6 cellular contexts compared by ENCODE assay signal in the genomic region with DNA sequence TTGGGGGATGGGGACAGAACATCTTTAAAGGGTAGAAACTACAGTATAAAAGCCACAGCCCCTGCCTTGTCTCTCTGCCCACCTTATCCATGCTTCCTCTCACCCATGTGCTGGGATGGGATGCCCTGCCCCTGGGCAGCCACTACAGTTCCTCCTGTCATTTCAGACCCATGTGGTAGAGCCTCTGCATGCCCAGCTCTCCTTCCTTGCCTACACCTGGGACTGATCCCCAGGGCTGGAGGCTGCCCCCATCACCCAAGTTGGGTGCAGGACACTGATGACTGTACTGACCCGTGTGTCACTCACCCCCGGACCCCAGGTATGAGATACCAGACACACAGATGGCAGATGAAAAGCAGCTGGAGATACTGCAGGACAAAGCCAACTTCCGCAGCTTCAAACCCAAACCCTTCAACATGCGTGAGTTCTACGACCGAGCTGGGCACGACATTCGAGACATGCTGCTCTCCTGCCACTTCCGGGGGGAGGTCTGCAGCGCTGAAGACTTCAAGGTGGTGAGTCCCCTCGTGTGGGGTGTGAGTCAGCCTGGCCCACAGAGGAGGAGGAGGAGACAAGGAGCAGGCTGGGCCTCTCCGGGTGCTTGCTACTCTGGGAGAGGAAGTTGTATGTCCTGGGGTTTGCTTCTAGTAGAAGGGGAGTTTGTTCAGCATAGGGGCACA. TPM values are rescaled to one million over a fixed set of nuclear protein-coding genes. Genes with fewer than 3 reads are reported as not detected.
DNase-seq lines count a peak whose midpoint lies in the region; ATAC-seq and TF ChIP-seq lines count a peak whose summit lies in the region.

No MANE protein-coding gene starts in this region.

- no peak overlapping the region for H2BK15ac ChIP-seq in neuronal stem cell (ENCODE audit: low read length)

- H3K27ac Mint-ChIP-seq in activated CD8-positive, alpha-beta T cell treated with anti-CD3 and anti-CD28 coated beads, Interleukin-2, amount 10 ng/mL, durations not matched to agents 7 days and 5 days, result peak overlapping the region; percentile 94

- POLR2A ChIA-PET in activated CD8-positive, alpha-beta T cell treated with anti-CD3 and anti-CD28 coated beads, Interleukin-2, amount 10 ng/mL, durations not matched to agents 7 days and 5 days (lab: Charles Lee), result interaction anchor here (0.6 to 2.0 kb wide), 8 partner anchors 20 to 1344 kb away, joined by 3 to 11 read pairs (median 3); partner anchors contain the start of genes RACGAP1 and SMARCD1

- intact Hi-C loops in lower lobe of right lung (cut with DNase I), result no loop called here

- H3K79me1 ChIP-seq in neuronal stem cell (ENCODE audit: low read depth, low read length), result peaks cover 1% of the 10 kb centered on the region

- H3K4me3 ChIP-seq in GM12865 (ENCODE audit: low read depth, low read length) (no peak overlapping the region), neuronal stem cell (ENCODE audit: low read length in 2 of 2) (no peak overlapping the region), lower lobe of right lung (no peak overlapping the region), right atrium auricular region (no peak overlapping the region)

- H3K4ac ChIP-seq in neuronal stem cell (ENCODE audit: low read length), result no peak overlapping the region

- peaks cover 66% of the 10 kb centered on the region for H3K4me1 Mint-ChIP-seq in activated CD8-positive, alpha-beta T cell treated with anti-CD3 and anti-CD28 coated beads, Interleukin-2, amount 10 ng/mL, durations not matched to agents 7 days and 5 days (ENCODE audit: low read depth)

- no peak overlapping the region for H2BK12ac ChIP-seq in neuronal stem cell (ENCODE audit: low read length)

- WGBS in neuronal stem cell (ENCODE audit: extremely low coverage in 2 of 2, insufficient read length in 2 of 2, insufficient replicate concordance in 1 of 2), 2 donors, result no CpG with 5 or more reads among the region's 12 CpGs

- H3K27me3 ChIP-seq in neuronal stem cell (ENCODE audit: control insufficient read depth in 3 of 3, insufficient read depth in 3 of 3, low read depth in 1 of 3, low read length in 3 of 3), result peaks cover 0 to 19% (median 17%) of the 10 kb centered on the region in 3 experiments
- peaks cover 17% of the 10 kb centered on the region for H3K27me3 ChIP-seq in lower lobe of right lung (ENCODE audit: low read depth)
- no peaks in the 10 kb centered on the region for H3K27me3 ChIP-seq in right atrium auricular region

- H3K36me3 ChIP-seq in neuronal stem cell (replicated peaks in 1 of 2; ENCODE audit: control insufficient read depth in 2 of 2, insufficient read depth in 2 of 2, low read length in 2 of 2) (peaks cover 2 to 8% of the 10 kb centered on the region in 2 donors), lower lobe of right lung (no peaks in the 10 kb centered on the region), right atrium auricular region (no peaks in the 10 kb centered on the region)

- no peak overlapping the region for H2BK120ac ChIP-seq in neuronal stem cell (ENCODE audit: low read depth, low read length)

- CTCF ChIA-PET in activated CD8-positive, alpha-beta T cell treated with anti-CD3 and anti-CD28 coated beads, Interleukin-2, amount 10 ng/mL, durations not matched to agents 7 days and 5 days (lab: Charles Lee), result interaction anchor here (0.7 to 6.2 kb wide), 17 partner anchors 10 to 282 kb away, joined by 3 to 68 read pairs (median 5); partner anchors contain the start of genes CERS5, COX14 and SMARCD1

- H3K9ac ChIP-seq in neuronal stem cell (ENCODE audit: low read depth, low read length, poor library complexity), result peak overlapping the region; percentile 22

- no peak overlapping the region for H3K4me2 ChIP-seq in neuronal stem cell (ENCODE audit: insufficient read depth, low read length, poor library complexity, severe bottlenecking)

- peak; percentile 30 for DNase-seq in GM12865 (ENCODE audit: low read depth)
- peak; percentile 88 for DNase-seq in activated CD8-positive, alpha-beta T cell treated with anti-CD3 and anti-CD28 coated beads, Interleukin-2, amount 10 ng/mL, durations not matched to agents 7 days and 5 days
- no peak for DNase-seq in neuronal stem cell (ENCODE audit: low spot score)
- no peak for DNase-seq in lower lobe of right lung
- no peak for DNase-seq in right atrium auricular region (ENCODE audit: low spot score)

- no peak overlapping the region for H2BK5ac ChIP-seq in neuronal stem cell (ENCODE audit: low read length)

- ATAC-seq in activated CD8-positive, alpha-beta T cell treated with anti-CD3 and anti-CD28 coated beads, Interleukin-2, amount 10 ng/mL, durations not matched to agents 7 days and 5 days, result peak; percentile 70
- ATAC-seq in lower lobe of right lung, result no peak
- ATAC-seq in HG02970 (IDR thresholded peaks at IDR 0.05; ENCODE audit: low FRiP score, unreplicated experiment), result no peak

- no peaks in the 10 kb centered on the region for H3K9me3 Mint-ChIP-seq in activated CD8-positive, alpha-beta T cell treated with anti-CD3 and anti-CD28 coated beads, Interleukin-2, amount 10 ng/mL, durations not matched to agents 7 days and 5 days (ENCODE audit: insufficient read depth)

- no peak overlapping the region for H4K91ac ChIP-seq in neuronal stem cell (ENCODE audit: low read depth, low read length, poor library complexity)

- H3K4me1 ChIP-seq in neuronal stem cell (ENCODE audit: control insufficient read depth in 2 of 2, insufficient read depth in 1 of 2, low read depth in 1 of 2, low read length in 2 of 2), result peaks cover 6 to 10% of the 10 kb centered on the region in 2 donors
- peaks cover 17% of the 10 kb centered on the region for H3K4me1 ChIP-seq in lower lobe of right lung
- peaks cover 0 to 26% of the 10 kb centered on the region in 2 donors for H3K4me1 ChIP-seq in right atrium auricular region

- TF ChIP-seq CTCF in GM12865 (IDR thresholded peaks at IDR 0.05; ENCODE audit: insufficient read depth, low read depth, low read length, missing control alignments) (no peak), lower lobe of right lung (IDR thresholded peaks at IDR 0.05) (no peak), right atrium auricular region (IDR thresholded peaks at IDR 0.05) (no peak)

- H3K23ac ChIP-seq in neuronal stem cell (ENCODE audit: low read depth, low read length, poor library complexity), result peak overlapping the region; percentile 8

- H4K8ac ChIP-seq in neuronal stem cell (ENCODE audit: low read depth, low read length), result no peak overlapping the region

- H3K14ac ChIP-seq in neuronal stem cell (ENCODE audit: low read length), result no peak overlapping the region

- H3K4me3 Mint-ChIP-seq in activated CD8-positive, alpha-beta T cell treated with anti-CD3 and anti-CD28 coated beads, Interleukin-2, amount 10 ng/mL, durations not matched to agents 7 days and 5 days, result peak overlapping the region; percentile 75

- peaks cover 11% of the 10 kb centered on the region for H3K27me3 Mint-ChIP-seq in activated CD8-positive, alpha-beta T cell treated with anti-CD3 and anti-CD28 coated beads, Interleukin-2, amount 10 ng/mL, durations not matched to agents 7 days and 5 days (ENCODE audit: low read depth)

- peak overlapping the region; percentile 22 for H2AK5ac ChIP-seq in neuronal stem cell (ENCODE audit: low read depth, low read length)

- no peak overlapping the region for H2AFZ ChIP-seq in neuronal stem cell (ENCODE audit: low read length)

- no peak overlapping the region for H3K18ac ChIP-seq in neuronal stem cell (ENCODE audit: low read length)

- H3K9me3 ChIP-seq in neuronal stem cell (replicated peaks in 1 of 2; ENCODE audit: control insufficient read depth in 2 of 2, insufficient read depth in 1 of 2, low read depth in 1 of 2, low read length in 2 of 2) (no peaks in the 10 kb centered on the region), lower lobe of right lung (no peaks in the 10 kb centered on the region), right atrium auricular region (no peaks in the 10 kb centered on the region)

- H3K27ac ChIP-seq in neuronal stem cell (replicated peaks; ENCODE audit: low read length) (no peak overlapping the region), lower lobe of right lung (no peak overlapping the region), right atrium auricular region (no peak overlapping the region)

- H3K36me3 Mint-ChIP-seq in activated CD8-positive, alpha-beta T cell treated with anti-CD3 and anti-CD28 coated beads, Interleukin-2, amount 10 ng/mL, durations not matched to agents 7 days and 5 days (ENCODE audit: low read depth), result peaks cover 15% of the 10 kb centered on the region

RNA-seq across cellular contexts. Expression of gene ASIC1, which starts 2.2 kb away (rescaled TPM):
- total RNA-seq in activated CD8-positive, alpha-beta T cell treated with anti-CD3 and anti-CD28 coated beads, Interleukin-2, amount 10 ng/mL, durations not matched to agents 7 days and 5 days, result 10 to 100 TPM; 25.4 to 27.9 TPM
- polyA plus RNA-seq in neuronal stem cell (2013, experiment 1 of 2), result 15.9 TPM
- 15.8 TPM for polyA plus RNA-seq in neuronal stem cell (2013, experiment 2 of 2)
- total RNA-seq in lower lobe of right lung, result 1.6 TPM
- 1 to 10 TPM in 1 of 2 donors, under 1 TPM in 1; 0.24 to 1.4 TPM for total RNA-seq in right atrium auricular region

RNA-seq across cellular contexts. Expression of gene SMARCD1, which starts 25.6 kb away (rescaled TPM):
- total RNA-seq in activated CD8-positive, alpha-beta T cell treated with anti-CD3 and anti-CD28 coated beads, Interleukin-2, amount 10 ng/mL, durations not matched to agents 7 days and 5 days, result 10 to 100 TPM; 72.3 to 78.1 TPM
- polyA plus RNA-seq in neuronal stem cell (2013, experiment 1 of 2), result 125 TPM
- 122 TPM for polyA plus RNA-seq in neuronal stem cell (2013, experiment 2 of 2)
- total RNA-seq in lower lobe of right lung (44.2 TPM), right atrium auricular region (10 to 100 TPM; 29.6 to 35.5 TPM)

RNA-seq across cellular contexts. Expression of gene RACGAP1, which starts 34.3 kb away (rescaled TPM):
- total RNA-seq in activated CD8-positive, alpha-beta T cell treated with anti-CD3 and anti-CD28 coated beads, Interleukin-2, amount 10 ng/mL, durations not matched to agents 7 days and 5 days, result 100 to 1,000 TPM; 185 to 200 TPM
- polyA plus RNA-seq in neuronal stem cell (2013, experiment 1 of 2), result 60.2 TPM
- 61.2 TPM for polyA plus RNA-seq in neuronal stem cell (2013, experiment 2 of 2)
- total RNA-seq in lower lobe of right lung (13.7 TPM), right atrium auricular region (1 to 10 TPM; 2.6 to 3.3 TPM)

RNA-seq across cellular contexts. Expression of gene GPD1, which starts 44.2 kb away (rescaled TPM):
- total RNA-seq in activated CD8-positive, alpha-beta T cell treated with anti-CD3 and anti-CD28 coated beads, Interleukin-2, amount 10 ng/mL, durations not matched to agents 7 days and 5 days, result under 1 TPM; 0.23 to 0.82 TPM
- polyA plus RNA-seq in neuronal stem cell (2013, experiment 1 of 2), result 0.03 TPM
- polyA plus RNA-seq in neuronal stem cell (2013, experiment 2 of 2), result 0.03 TPM
- 67.0 TPM for total RNA-seq in lower lobe of right lung
- 10 to 100 TPM in 1 of 2 donors, 1 to 10 TPM in 1; 8.8 to 38.7 TPM for total RNA-seq in right atrium auricular region

RNA-seq across cellular contexts. Expression of gene COX14, which starts 52.5 kb away (rescaled TPM):
- 10 to 100 TPM; 50.0 to 51.6 TPM for total RNA-seq in activated CD8-positive, alpha-beta T cell treated with anti-CD3 and anti-CD28 coated beads, Interleukin-2, amount 10 ng/mL, durations not matched to agents 7 days and 5 days
- polyA plus RNA-seq in neuronal stem cell (2013, experiment 1 of 2), result 49.2 TPM
- 48.1 TPM for polyA plus RNA-seq in neuronal stem cell (2013, experiment 2 of 2)
- total RNA-seq in lower lobe of right lung (68.0 TPM), right atrium auricular region (100 to 1,000 TPM; 139 to 181 TPM)

Comparison
In these comparisons a context has a peak if more than half of its experiments do, and no peak if none do; other contexts are left out.
1. DNase-seq: peak in GM12865 (single experiment) and activated CD8-positive, alpha-beta T cell treated with anti-CD3 and anti-CD28 coated beads, Interleukin-2, amount 10 ng/mL, durations not matched to agents 7 days and 5 days (single experiment); none in neuronal stem cell (single experiment), lower lobe of right lung (single experiment) and right atrium auricular region (single experiment).
2. RNA of gene ASIC1, which starts 2.2 kb away (total RNA-seq): 25.4 to 27.9 TPM in activated CD8-positive, alpha-beta T cell treated with anti-CD3 and anti-CD28 coated beads, Interleukin-2, amount 10 ng/mL, durations not matched to agents 7 days and 5 days; 1.6 TPM in lower lobe of right lung (single experiment) and 0.24 to 1.4 TPM in right atrium auricular region; every median in the first group is over 10 times any median in the second.
3. RNA of gene RACGAP1, which starts 34.3 kb away (total RNA-seq): 185 to 200 TPM in activated CD8-positive, alpha-beta T cell treated with anti-CD3 and anti-CD28 coated beads, Interleukin-2, amount 10 ng/mL, durations not matched to agents 7 days and 5 days; 13.7 TPM in lower lobe of right lung (single experiment) and 2.6 to 3.3 TPM in right atrium auricular region; every median in the first group is over 10 times any median in the second.